Comparison of ENCODE assay signal across 2 cellular contexts in the genomic region with DNA sequence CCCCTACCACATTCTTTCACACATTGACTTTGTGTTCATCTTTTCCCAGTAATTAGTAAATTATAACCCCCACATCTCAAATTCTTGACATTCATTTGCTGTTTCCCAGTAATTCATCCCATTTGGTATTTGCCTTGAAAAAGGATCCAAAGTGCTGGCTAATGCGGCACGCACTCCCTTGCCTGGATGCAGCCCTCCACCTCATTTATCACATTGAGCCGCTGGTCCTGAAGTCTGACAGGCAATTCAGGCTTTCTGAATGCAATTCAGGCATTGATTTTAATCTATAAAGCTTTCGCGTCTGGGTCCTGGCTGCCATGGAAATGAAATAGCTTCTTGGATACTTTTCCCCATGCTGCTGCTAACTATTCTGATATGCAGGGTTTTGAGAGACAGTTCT.
TF ChIP-seq lines count a peak whose summit lies in the region.

No MANE protein-coding gene starts in this region.

TF ChIP-seq in SK-N-SH, 30 proteins besides CTCF, POLR2A, EP300 and RAD21 (continued from another document):
- TF ChIP-seq, protein P1, sequence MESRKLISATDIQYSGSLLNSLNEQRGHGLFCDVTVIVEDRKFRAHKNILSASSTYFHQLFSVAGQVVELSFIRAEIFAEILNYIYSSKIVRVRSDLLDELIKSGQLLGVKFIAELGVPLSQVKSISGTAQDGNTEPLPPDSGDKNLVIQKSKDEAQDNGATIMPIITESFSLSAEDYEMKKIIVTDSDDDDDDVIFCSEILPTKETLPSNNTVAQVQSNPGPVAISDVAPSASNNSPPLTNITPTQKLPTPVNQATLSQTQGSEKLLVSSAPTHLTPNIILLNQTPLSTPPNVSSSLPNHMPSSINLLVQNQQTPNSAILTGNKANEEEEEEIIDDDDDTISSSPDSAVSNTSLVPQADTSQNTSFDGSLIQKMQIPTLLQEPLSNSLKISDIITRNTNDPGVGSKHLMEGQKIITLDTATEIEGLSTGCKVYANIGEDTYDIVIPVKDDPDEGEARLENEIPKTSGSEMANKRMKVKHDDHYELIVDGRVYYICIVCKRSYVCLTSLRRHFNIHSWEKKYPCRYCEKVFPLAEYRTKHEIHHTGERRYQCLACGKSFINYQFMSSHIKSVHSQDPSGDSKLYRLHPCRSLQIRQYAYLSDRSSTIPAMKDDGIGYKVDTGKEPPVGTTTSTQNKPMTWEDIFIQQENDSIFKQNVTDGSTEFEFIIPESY (IDR thresholded peaks at IDR 0.05; ENCODE audit: borderline replicate concordance, low read depth) = no peak

TF ChIP-seq in SK-N-SH treated with all-trans-retinoic acid at 6 μM for 48 hours, 23 proteins besides CTCF, POLR2A, EP300 and RAD21 (continued from another document):
- TF ChIP-seq, protein P2, sequence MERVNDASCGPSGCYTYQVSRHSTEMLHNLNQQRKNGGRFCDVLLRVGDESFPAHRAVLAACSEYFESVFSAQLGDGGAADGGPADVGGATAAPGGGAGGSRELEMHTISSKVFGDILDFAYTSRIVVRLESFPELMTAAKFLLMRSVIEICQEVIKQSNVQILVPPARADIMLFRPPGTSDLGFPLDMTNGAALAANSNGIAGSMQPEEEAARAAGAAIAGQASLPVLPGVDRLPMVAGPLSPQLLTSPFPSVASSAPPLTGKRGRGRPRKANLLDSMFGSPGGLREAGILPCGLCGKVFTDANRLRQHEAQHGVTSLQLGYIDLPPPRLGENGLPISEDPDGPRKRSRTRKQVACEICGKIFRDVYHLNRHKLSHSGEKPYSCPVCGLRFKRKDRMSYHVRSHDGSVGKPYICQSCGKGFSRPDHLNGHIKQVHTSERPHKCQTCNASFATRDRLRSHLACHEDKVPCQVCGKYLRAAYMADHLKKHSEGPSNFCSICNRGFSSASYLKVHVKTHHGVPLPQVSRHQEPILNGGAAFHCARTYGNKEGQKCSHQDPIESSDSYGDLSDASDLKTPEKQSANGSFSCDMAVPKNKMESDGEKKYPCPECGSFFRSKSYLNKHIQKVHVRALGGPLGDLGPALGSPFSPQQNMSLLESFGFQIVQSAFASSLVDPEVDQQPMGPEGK (CRISPR knock-in tag; IDR thresholded peaks at IDR 0.05; ENCODE audit: borderline replicate concordance) = no peak
- no peak for TF ChIP-seq TOX (CRISPR knock-in tag; IDR thresholded peaks at IDR 0.05; ENCODE audit: borderline replicate concordance)
